8 cellular contexts compared by ENCODE assay signal in the genomic region with DNA sequence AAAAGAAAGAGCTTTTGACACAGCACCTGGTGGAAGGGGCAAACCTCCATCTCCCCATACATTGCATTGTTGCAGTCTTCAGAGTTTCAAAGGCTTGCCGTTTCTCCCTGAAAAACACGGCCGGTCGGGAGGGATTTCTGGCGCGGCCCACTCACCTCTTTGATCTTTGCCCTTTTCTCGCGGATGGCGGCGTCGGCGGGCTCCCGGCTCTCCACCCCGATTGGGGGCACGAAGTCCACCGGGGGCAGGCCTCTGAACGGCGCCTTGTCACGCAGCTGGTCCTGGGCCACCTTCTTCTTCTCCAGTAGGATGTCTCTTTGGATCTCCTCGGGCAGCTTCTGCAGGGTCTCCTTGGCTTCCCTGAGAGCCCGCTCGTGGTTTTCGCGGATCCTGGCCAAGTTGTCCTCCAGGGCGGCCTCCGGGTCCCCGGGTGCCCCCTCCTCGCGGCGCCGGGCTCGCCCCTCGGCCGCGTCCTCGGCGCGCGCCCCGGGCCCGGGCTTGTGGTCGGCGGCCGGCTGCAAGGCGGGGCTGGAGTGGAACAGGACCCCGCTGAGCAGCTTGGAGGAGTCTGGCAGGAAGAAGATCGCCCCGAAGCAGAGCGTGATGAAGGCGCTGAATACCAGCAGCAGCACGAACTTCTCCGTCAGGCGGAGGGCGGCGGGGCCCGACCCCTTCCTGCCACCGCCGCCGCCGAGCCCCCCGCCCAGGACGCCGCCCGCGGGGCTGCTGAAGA. TPM values are rescaled to one million over a fixed set of nuclear protein-coding genes. Genes with fewer than 3 reads are reported as not detected.
A peak's percentile ranks its signal among the peaks of the same experiment; 100 is the strongest.
DNase-seq lines count a peak whose midpoint lies in the region; ATAC-seq and TF ChIP-seq lines count a peak whose summit lies in the region.

No MANE protein-coding gene starts in this region.

- no peaks in the 10 kb centered on the region for H3K79me1 ChIP-seq in neuronal stem cell (ENCODE audit: low read depth, low read length)

- no peaks in the 10 kb centered on the region for H3K9me3 Mint-ChIP-seq in activated T-cell treated with anti-CD3 and anti-CD28 coated beads, Interleukin-2, amount 50 U/mL, for 24 hours

- H3K27me3 ChIP-seq in BLaER1 (peaks cover 67% of the 10 kb centered on the region), fibroblast of lung (ENCODE audit: control insufficient read depth, insufficient read depth, low read length) (no peaks in the 10 kb centered on the region), neuronal stem cell (ENCODE audit: control insufficient read depth in 3 of 3, insufficient read depth in 3 of 3, low read depth in 1 of 3, low read length in 3 of 3) (peaks cover 0 to 10% (median 0%) of the 10 kb centered on the region in 3 experiments), aorta (ENCODE audit: control insufficient read depth in 1 of 2, insufficient read depth in 2 of 2, low read length in 1 of 2) (no peaks in the 10 kb centered on the region)

- peak overlapping the region; percentile 31 for H2BK120ac ChIP-seq in neuronal stem cell (ENCODE audit: low read depth, low read length)

- H3K27me3 Mint-ChIP-seq in activated T-cell treated with anti-CD3 and anti-CD28 coated beads, Interleukin-2, amount 50 U/mL, for 24 hours = no peaks in the 10 kb centered on the region

- no peak overlapping the region for H4K8ac ChIP-seq in neuronal stem cell (ENCODE audit: low read depth, low read length)

- H4K91ac ChIP-seq in neuronal stem cell (ENCODE audit: low read depth, low read length, poor library complexity) = no peak overlapping the region

- H3K18ac ChIP-seq in neuronal stem cell (ENCODE audit: low read length) = peak overlapping the region; percentile 98

- DNase-seq in M059J (ENCODE audit: low read depth) (peak; percentile 10), fibroblast of lung (ENCODE audit: low read depth in 2 of 2) (peak in 1 of 2 donors; percentile 38), neuronal stem cell (ENCODE audit: low spot score) (peak; percentile 37), aorta (peak; percentile 66 to 84)
- peak; percentile 67 for DNase-seq in activated T-cell treated with anti-CD3 and anti-CD28 coated beads, Interleukin-2, amount 50 U/mL, for 24 hours

- peaks cover 47% of the 10 kb centered on the region for H3K36me3 Mint-ChIP-seq in activated T-cell treated with anti-CD3 and anti-CD28 coated beads, Interleukin-2, amount 50 U/mL, for 24 hours (ENCODE audit: low read depth)

- peaks cover 60% of the 10 kb centered on the region for H4K20me1 ChIP-seq in BLaER1
- no peaks in the 10 kb centered on the region for H4K20me1 ChIP-seq in fibroblast of lung (ENCODE audit: control insufficient read depth, extremely low read depth, insufficient read depth, low read length)

- H3K4me3 Mint-ChIP-seq in activated T-cell treated with anti-CD3 and anti-CD28 coated beads, Interleukin-2, amount 50 U/mL, for 24 hours = peak overlapping the region; percentile 90

- peak overlapping the region; percentile 82 for H3K4me3 ChIP-seq in BLaER1
- H3K4me3 ChIP-seq in fibroblast of lung (replicated peaks in 1 of 4; ENCODE audit: control extremely low read depth in 1 of 4, insufficient read depth in 1 of 4, low read depth in 3 of 4, low read length in 4 of 4) = peak overlapping the region; percentile 55 to 87 (median 81)
- H3K4me3 ChIP-seq in neuronal stem cell (ENCODE audit: low read length in 2 of 2) = peak overlapping the region; percentile 85 to 98
- peak overlapping the region; percentile 79 to 90 for H3K4me3 ChIP-seq in aorta (ENCODE audit: low read length in 2 of 2)

- H3K9me3 ChIP-seq in BLaER1 (no peaks in the 10 kb centered on the region), fibroblast of lung (ENCODE audit: control insufficient read depth, insufficient read depth, low read depth, low read length) (no peaks in the 10 kb centered on the region), neuronal stem cell (replicated peaks in 1 of 2; ENCODE audit: control insufficient read depth in 2 of 2, insufficient read depth in 1 of 2, low read depth in 1 of 2, low read length in 2 of 2) (no peaks in the 10 kb centered on the region), aorta (ENCODE audit: control insufficient read depth, low read length) (no peaks in the 10 kb centered on the region)

- H3K4ac ChIP-seq in neuronal stem cell (ENCODE audit: low read length) = no peak overlapping the region

- H3K9ac ChIP-seq in BLaER1 (peak overlapping the region; percentile 81), fibroblast of lung (ENCODE audit: insufficient read depth, low read length) (peak overlapping the region; percentile 71), neuronal stem cell (ENCODE audit: low read depth, low read length, poor library complexity) (peak overlapping the region; percentile 96)

- peak overlapping the region; percentile 99 for H3K4me2 ChIP-seq in BLaER1
- H3K4me2 ChIP-seq in fibroblast of lung (ENCODE audit: extremely low read depth, insufficient read depth, low read length) = peak overlapping the region; percentile 100
- H3K4me2 ChIP-seq in neuronal stem cell (ENCODE audit: insufficient read depth, low read length, poor library complexity, severe bottlenecking) = peak overlapping the region; percentile 94

- peaks cover 30% of the 10 kb centered on the region for H3K4me1 ChIP-seq in BLaER1
- H3K4me1 ChIP-seq in fibroblast of lung (ENCODE audit: control insufficient read depth, extremely low read depth, insufficient read depth, low read length) = peaks cover 3% of the 10 kb centered on the region
- H3K4me1 ChIP-seq in neuronal stem cell (ENCODE audit: control insufficient read depth in 2 of 2, insufficient read depth in 1 of 2, low read depth in 1 of 2, low read length in 2 of 2) = peaks cover 9 to 12% of the 10 kb centered on the region in 2 donors
- peaks cover 0 to 3% of the 10 kb centered on the region in 2 donors for H3K4me1 ChIP-seq in aorta (ENCODE audit: control insufficient read depth in 1 of 2, insufficient read depth in 2 of 2, low read length in 2 of 2)

- H3K79me2 ChIP-seq in fibroblast of lung (ENCODE audit: control insufficient read depth, insufficient read depth, low read length) = peaks cover 16% of the 10 kb centered on the region

- peak; percentile 1 for ATAC-seq in GM19467 (IDR thresholded peaks at IDR 0.05; ENCODE audit: unreplicated experiment)
- ATAC-seq in aorta (ENCODE audit: low FRiP score) = no peak
- no peak for ATAC-seq in GM18858 (IDR thresholded peaks at IDR 0.05; ENCODE audit: unreplicated experiment)

- H3K27ac Mint-ChIP-seq in activated T-cell treated with anti-CD3 and anti-CD28 coated beads, Interleukin-2, amount 50 U/mL, for 24 hours = peak overlapping the region; percentile 93

- no CpG with 5 or more reads among the region's 65 CpGs for WGBS in neuronal stem cell (ENCODE audit: extremely low coverage in 2 of 2, insufficient read length in 2 of 2, insufficient replicate concordance in 1 of 2), 2 donors
- WGBS in aorta, 2 donors = 1% methylated on average over 61 to 65 of the region's 65 CpGs

- H2BK5ac ChIP-seq in neuronal stem cell (ENCODE audit: low read length) = peak overlapping the region; percentile 82

- no peak overlapping the region for H2BK12ac ChIP-seq in neuronal stem cell (ENCODE audit: low read length)

- H2AK5ac ChIP-seq in neuronal stem cell (ENCODE audit: low read depth, low read length) = peak overlapping the region; percentile 75

- H2BK15ac ChIP-seq in neuronal stem cell (ENCODE audit: low read length) = peak overlapping the region; percentile 75

- peaks cover 60% of the 10 kb centered on the region for H3K4me1 Mint-ChIP-seq in activated T-cell treated with anti-CD3 and anti-CD28 coated beads, Interleukin-2, amount 50 U/mL, for 24 hours (ENCODE audit: low read depth)

- H3K27ac ChIP-seq in BLaER1 (peak overlapping the region; percentile 50; the same call in 1 of the 2 replicates), fibroblast of lung (ENCODE audit: insufficient read depth, low read length) (peak overlapping the region; percentile 62), neuronal stem cell (replicated peaks; ENCODE audit: low read length) (no peak overlapping the region), aorta (ENCODE audit: low read depth in 1 of 2, low read length in 2 of 2) (no peak overlapping the region)

- H3K14ac ChIP-seq in neuronal stem cell (ENCODE audit: low read length) = peak overlapping the region; percentile 89

- TF ChIP-seq CTCF in fibroblast of lung (conservative IDR thresholded peaks at IDR 0.05 in 1 of 2, IDR thresholded peaks at IDR 0.05 in 1 of 2; ENCODE audit: low read depth in 1 of 2, low read length in 2 of 2) = no peak

- peak overlapping the region; percentile 99 for H3K23ac ChIP-seq in neuronal stem cell (ENCODE audit: low read depth, low read length, poor library complexity)

- intact Hi-C loops in aorta (cut with DNase I) = loop anchor here (5.0 kb wide), 2 partner anchors 201 to 221 kb away; no protein-coding TSS in a partner anchor

- H3K36me3 ChIP-seq in BLaER1 (no peaks in the 10 kb centered on the region), fibroblast of lung (ENCODE audit: control insufficient read depth, insufficient read depth, low read length) (no peaks in the 10 kb centered on the region), neuronal stem cell (replicated peaks in 1 of 2; ENCODE audit: control insufficient read depth in 2 of 2, insufficient read depth in 2 of 2, low read length in 2 of 2) (no peaks in the 10 kb centered on the region), aorta (ENCODE audit: control insufficient read depth in 1 of 2, insufficient read depth in 2 of 2, low read length in 1 of 2) (no peaks in the 10 kb centered on the region)

- H2AFZ ChIP-seq in fibroblast of lung (ENCODE audit: low read length) (peak overlapping the region; percentile 75), neuronal stem cell (ENCODE audit: low read length) (peak overlapping the region; percentile 99)

RNA-seq across cellular contexts. Expression of gene MAN1A1, which starts 1.1 kb away (rescaled TPM):
- 5.0 and 6.8 TPM in 2 replicates for total RNA-seq in M059J (2014; rRNA removed; shearing (Covaris generic))
- total RNA-seq in fibroblast of lung = 90.9 and 120 TPM in 2 replicates
- 39.5 and 48.2 TPM in 2 replicates for polyA plus RNA-seq in fibroblast of lung
- polyA plus RNA-seq in fibroblast of lung (2012) = 26.8 and 32.6 TPM in 2 replicates
- 3.8 and 5.5 TPM in 2 replicates for polyA minus RNA-seq in fibroblast of lung (ENCODE audit: low replicate concordance)
- polyA plus RNA-seq in neuronal stem cell (2013, experiment 1 of 2) = 6.4 TPM
- 6.5 TPM for polyA plus RNA-seq in neuronal stem cell (2013, experiment 2 of 2)
- total RNA-seq in aorta = 10 to 100 TPM; 57.8 to 76.0 TPM
- 10 to 100 TPM; 22.2 to 22.6 TPM for polyA plus RNA-seq in aorta

Comparison
In these comparisons a context has a peak if more than half of its experiments do, and no peak if none do; other contexts are left out.
1. H3K27ac ChIP-seq: peak in BLaER1 (single experiment) and fibroblast of lung (single experiment); none in neuronal stem cell (single experiment) and aorta (0 of 2).
2. Peak in every context shown above with its lines, with median percentiles within 50 percentile points of each other: H3K4me2 ChIP-seq, H3K4me3 ChIP-seq and H3K9ac ChIP-seq.